Comparison of ENCODE assay signal across 1 cellular context in the genomic region with DNA sequence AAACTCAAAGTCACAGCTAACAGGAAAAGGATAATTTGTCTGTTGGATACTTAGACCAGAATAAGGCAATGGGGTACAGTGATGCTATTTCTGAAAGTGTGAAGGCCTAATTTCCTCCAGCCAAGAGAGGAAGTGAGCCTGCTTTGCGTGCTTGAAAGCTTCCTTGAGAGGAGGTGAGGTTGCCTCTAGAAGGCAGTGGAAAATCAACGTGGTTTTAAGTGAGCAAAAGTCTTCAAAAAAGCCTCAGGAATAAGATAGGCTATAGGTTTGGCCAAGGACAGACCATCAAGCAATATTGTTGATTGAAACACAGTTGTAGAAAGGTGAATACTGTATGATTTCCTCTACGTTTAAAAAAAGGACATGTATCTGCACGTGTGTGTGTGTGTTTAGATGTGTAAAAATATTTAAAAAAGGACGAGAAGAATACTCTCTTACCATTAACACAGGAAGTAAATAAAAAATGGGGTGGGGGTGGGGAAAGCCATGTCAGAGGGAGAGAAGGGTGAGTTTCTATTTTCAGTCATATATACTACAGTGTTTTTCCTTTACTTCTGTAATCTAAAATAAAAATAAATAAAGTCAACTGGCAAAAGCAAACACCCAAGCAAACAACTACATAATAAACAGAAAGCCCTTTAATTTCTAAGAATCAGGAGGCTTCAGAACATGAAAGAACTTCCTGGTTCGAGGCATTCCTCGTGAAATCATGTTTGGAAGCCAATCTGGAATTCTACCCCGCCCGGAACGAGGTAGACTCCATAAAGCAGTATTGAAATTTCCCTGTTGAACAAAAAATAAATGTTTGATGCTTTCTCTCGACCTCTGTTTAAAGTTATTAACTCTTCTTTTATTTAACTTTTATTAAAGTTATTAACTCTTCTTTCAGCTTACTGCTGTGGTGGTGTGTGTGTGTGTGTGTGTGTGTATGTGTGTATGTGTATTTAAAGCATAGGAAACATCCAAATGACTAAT.
TF ChIP-seq lines count a peak whose summit lies in the region.

No MANE protein-coding gene starts in this region.

TF ChIP-seq in HepG2, 621 proteins besides CTCF, POLR2A, EP300 and RAD21 (continued from another document):
- TF ChIP-seq GPBP1L1 (CRISPR knock-in tag; IDR thresholded peaks at IDR 0.05): no peak
- no peak for TF ChIP-seq SSRP1 (CRISPR knock-in tag; IDR thresholded peaks at IDR 0.05)
- TF ChIP-seq TARDBP (CRISPR knock-in tag; IDR thresholded peaks at IDR 0.05): no peak
- TF ChIP-seq ZBTB3 (CRISPR knock-in tag; IDR thresholded peaks at IDR 0.05; ENCODE audit: borderline replicate concordance, low read depth): no peak
- TF ChIP-seq ZNF24 (IDR thresholded peaks at IDR 0.05): no peak
- TF ChIP-seq XRCC5 (optimal IDR thresholded peaks at IDR 0.05; ENCODE audit: low read length): peak; percentile 26
- no peak for TF ChIP-seq FOXC1 (CRISPR knock-in tag; IDR thresholded peaks at IDR 0.05; ENCODE audit: borderline replicate concordance)
- TF ChIP-seq ZMYM4 (CRISPR knock-in tag; IDR thresholded peaks at IDR 0.05): 0 out of 2 replicates have a peak, but pooled peaks have one; percentile 24
- TF ChIP-seq E2F1 (CRISPR knock-in tag; IDR thresholded peaks at IDR 0.05): no peak
- TF ChIP-seq, protein P1, sequence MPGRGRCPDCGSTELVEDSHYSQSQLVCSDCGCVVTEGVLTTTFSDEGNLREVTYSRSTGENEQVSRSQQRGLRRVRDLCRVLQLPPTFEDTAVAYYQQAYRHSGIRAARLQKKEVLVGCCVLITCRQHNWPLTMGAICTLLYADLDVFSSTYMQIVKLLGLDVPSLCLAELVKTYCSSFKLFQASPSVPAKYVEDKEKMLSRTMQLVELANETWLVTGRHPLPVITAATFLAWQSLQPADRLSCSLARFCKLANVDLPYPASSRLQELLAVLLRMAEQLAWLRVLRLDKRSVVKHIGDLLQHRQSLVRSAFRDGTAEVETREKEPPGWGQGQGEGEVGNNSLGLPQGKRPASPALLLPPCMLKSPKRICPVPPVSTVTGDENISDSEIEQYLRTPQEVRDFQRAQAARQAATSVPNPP (CRISPR knock-in tag; IDR thresholded peaks at IDR 0.05): no peak
- no peak for TF ChIP-seq FOXP1 (IDR thresholded peaks at IDR 0.05)
- 0 out of 2 replicates have a peak, but pooled peaks have one; percentile 6 for TF ChIP-seq FOXP1 (CRISPR knock-in tag; IDR thresholded peaks at IDR 0.05)
- TF ChIP-seq NCOA2 (CRISPR knock-in tag; IDR thresholded peaks at IDR 0.05): no peak
- TF ChIP-seq, protein P2, sequence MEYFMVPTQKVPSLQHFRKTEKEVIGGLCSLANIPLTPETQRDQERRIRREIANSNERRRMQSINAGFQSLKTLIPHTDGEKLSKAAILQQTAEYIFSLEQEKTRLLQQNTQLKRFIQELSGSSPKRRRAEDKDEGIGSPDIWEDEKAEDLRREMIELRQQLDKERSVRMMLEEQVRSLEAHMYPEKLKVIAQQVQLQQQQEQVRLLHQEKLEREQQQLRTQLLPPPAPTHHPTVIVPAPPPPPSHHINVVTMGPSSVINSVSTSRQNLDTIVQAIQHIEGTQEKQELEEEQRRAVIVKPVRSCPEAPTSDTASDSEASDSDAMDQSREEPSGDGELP (IDR thresholded peaks at IDR 0.05; ENCODE audit: borderline replicate concordance, low read depth): no peak
- no peak for TF ChIP-seq MTERF4 (CRISPR knock-in tag; IDR thresholded peaks at IDR 0.05)
- no peak for TF ChIP-seq PHF21A (CRISPR knock-in tag; IDR thresholded peaks at IDR 0.05)
- no peak for TF ChIP-seq ZFP90 (CRISPR knock-in tag; IDR thresholded peaks at IDR 0.05; ENCODE audit: borderline replicate concordance)
- TF ChIP-seq, protein P3, sequence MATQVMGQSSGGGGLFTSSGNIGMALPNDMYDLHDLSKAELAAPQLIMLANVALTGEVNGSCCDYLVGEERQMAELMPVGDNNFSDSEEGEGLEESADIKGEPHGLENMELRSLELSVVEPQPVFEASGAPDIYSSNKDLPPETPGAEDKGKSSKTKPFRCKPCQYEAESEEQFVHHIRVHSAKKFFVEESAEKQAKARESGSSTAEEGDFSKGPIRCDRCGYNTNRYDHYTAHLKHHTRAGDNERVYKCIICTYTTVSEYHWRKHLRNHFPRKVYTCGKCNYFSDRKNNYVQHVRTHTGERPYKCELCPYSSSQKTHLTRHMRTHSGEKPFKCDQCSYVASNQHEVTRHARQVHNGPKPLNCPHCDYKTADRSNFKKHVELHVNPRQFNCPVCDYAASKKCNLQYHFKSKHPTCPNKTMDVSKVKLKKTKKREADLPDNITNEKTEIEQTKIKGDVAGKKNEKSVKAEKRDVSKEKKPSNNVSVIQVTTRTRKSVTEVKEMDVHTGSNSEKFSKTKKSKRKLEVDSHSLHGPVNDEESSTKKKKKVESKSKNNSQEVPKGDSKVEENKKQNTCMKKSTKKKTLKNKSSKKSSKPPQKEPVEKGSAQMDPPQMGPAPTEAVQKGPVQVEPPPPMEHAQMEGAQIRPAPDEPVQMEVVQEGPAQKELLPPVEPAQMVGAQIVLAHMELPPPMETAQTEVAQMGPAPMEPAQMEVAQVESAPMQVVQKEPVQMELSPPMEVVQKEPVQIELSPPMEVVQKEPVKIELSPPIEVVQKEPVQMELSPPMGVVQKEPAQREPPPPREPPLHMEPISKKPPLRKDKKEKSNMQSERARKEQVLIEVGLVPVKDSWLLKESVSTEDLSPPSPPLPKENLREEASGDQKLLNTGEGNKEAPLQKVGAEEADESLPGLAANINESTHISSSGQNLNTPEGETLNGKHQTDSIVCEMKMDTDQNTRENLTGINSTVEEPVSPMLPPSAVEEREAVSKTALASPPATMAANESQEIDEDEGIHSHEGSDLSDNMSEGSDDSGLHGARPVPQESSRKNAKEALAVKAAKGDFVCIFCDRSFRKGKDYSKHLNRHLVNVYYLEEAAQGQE (IDR thresholded peaks at IDR 0.05; ENCODE audit: borderline replicate concordance in 1 of 2, low read depth in 1 of 2, low read length in 2 of 2): no peak
- TF ChIP-seq HOMEZ (CRISPR knock-in tag; IDR thresholded peaks at IDR 0.05; ENCODE audit: low read depth): peak; percentile 79; the same call in 1 of the 2 replicates
